ENCODE assay signal across 1 cellular context in genomic region chr7:116864084-116864483, GRCh38.
TF ChIP-seq lines count a peak whose summit lies in the region.

No MANE protein-coding gene starts in this region.

TF ChIP-seq in GM23338, 12 proteins besides CTCF, POLR2A, EP300 and RAD21 (continued from another document):
- TF ChIP-seq, protein P1, sequence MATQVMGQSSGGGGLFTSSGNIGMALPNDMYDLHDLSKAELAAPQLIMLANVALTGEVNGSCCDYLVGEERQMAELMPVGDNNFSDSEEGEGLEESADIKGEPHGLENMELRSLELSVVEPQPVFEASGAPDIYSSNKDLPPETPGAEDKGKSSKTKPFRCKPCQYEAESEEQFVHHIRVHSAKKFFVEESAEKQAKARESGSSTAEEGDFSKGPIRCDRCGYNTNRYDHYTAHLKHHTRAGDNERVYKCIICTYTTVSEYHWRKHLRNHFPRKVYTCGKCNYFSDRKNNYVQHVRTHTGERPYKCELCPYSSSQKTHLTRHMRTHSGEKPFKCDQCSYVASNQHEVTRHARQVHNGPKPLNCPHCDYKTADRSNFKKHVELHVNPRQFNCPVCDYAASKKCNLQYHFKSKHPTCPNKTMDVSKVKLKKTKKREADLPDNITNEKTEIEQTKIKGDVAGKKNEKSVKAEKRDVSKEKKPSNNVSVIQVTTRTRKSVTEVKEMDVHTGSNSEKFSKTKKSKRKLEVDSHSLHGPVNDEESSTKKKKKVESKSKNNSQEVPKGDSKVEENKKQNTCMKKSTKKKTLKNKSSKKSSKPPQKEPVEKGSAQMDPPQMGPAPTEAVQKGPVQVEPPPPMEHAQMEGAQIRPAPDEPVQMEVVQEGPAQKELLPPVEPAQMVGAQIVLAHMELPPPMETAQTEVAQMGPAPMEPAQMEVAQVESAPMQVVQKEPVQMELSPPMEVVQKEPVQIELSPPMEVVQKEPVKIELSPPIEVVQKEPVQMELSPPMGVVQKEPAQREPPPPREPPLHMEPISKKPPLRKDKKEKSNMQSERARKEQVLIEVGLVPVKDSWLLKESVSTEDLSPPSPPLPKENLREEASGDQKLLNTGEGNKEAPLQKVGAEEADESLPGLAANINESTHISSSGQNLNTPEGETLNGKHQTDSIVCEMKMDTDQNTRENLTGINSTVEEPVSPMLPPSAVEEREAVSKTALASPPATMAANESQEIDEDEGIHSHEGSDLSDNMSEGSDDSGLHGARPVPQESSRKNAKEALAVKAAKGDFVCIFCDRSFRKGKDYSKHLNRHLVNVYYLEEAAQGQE (IDR thresholded peaks at IDR 0.05; ENCODE audit: unreplicated experiment): no peak
TF ChIP-seq in GM23338: peak in this region for 0.
